In genomic region chr5:164185000-164185399, GRCh38 we compare ENCODE assay signal across 19 cellular contexts.
DNase-seq lines count a peak whose midpoint lies in the region; ATAC-seq and TF ChIP-seq lines count a peak whose summit lies in the region.
"Had no signal": no experiment of that assay in that cellular context is flagged by ENCODE, and none has a peak within 500 bp of the region (broad histone marks: within the 10 kb centered on the region; RNA-seq: fewer than 3 reads in every experiment).

No MANE protein-coding gene starts in this region.

- ATAC-seq in GM21423 (IDR thresholded peaks at IDR 0.05; ENCODE audit: unreplicated experiment), result no peak
- ATAC-seq: GM12878 had no signal

- no peaks in the 10 kb centered on the region for H4K20me1 ChIP-seq in SK-N-SH (ENCODE audit: insufficient read depth)
- no peaks in the 10 kb centered on the region for H4K20me1 ChIP-seq in smooth muscle cell (ENCODE audit: low read depth)
- H4K20me1 ChIP-seq: BLaER1 had no signal

- 65% methylated on average over 5 of the region's 5 CpGs for WGBS in SK-N-SH (ENCODE audit: low lambda C conversion rate)
- 90% methylated on average over 5 of the region's 5 CpGs for WGBS in smooth muscle cell (ENCODE audit: low lambda C conversion rate)

- H3K9me3 Mint-ChIP-seq in glutamatergic neuron (ENCODE audit: unreplicated experiment), result peaks cover 5% of the 10 kb centered on the region

- no peak for TF ChIP-seq CTCF in SK-N-SH (IDR thresholded peaks at IDR 0.05)
- TF ChIP-seq CTCF in glutamatergic neuron (IDR thresholded peaks at IDR 0.05; ENCODE audit: partially characterized antibody, unreplicated experiment), result no peak
- no peak for TF ChIP-seq CTCF in smooth muscle cell (IDR thresholded peaks at IDR 0.05; ENCODE audit: borderline replicate concordance, insufficient read depth, poor library complexity, severe bottlenecking)

- H3K4me2 ChIP-seq in SK-N-SH (no peak overlapping the region), smooth muscle cell (no peak overlapping the region)
- H3K4me2 ChIP-seq: BLaER1 had no signal

- H3K4me3 ChIP-seq in SK-N-SH (ENCODE audit: low read depth in 2 of 2, low read length in 1 of 2) (no peak overlapping the region), smooth muscle cell (no peak overlapping the region)
- H3K4me3 ChIP-seq: BLaER1, GM12878 had no signal

- no peaks in the 10 kb centered on the region for H3K36me3 ChIP-seq in SK-N-SH (replicated peaks in 1 of 2; ENCODE audit: control insufficient read depth in 1 of 2, insufficient read depth in 2 of 2, low read length in 1 of 2)
- H3K36me3 ChIP-seq in smooth muscle cell (ENCODE audit: low read depth), result no peaks in the 10 kb centered on the region
- H3K36me3 ChIP-seq: BE2C, BLaER1 had no signal

- H3K4me3 Mint-ChIP-seq in glutamatergic neuron (ENCODE audit: unreplicated experiment), result no peak overlapping the region
- H3K4me3 Mint-ChIP-seq: CD14-positive monocyte; CD4-positive, alpha-beta memory T cell; CD4-positive, CD25-positive, alpha-beta regulatory T cell; CD8-positive, alpha-beta memory T cell had no signal

- H3K27me3 ChIP-seq in SK-N-SH (ENCODE audit: insufficient read depth), result no peaks in the 10 kb centered on the region
- no peaks in the 10 kb centered on the region for H3K27me3 ChIP-seq in smooth muscle cell (ENCODE audit: low read depth)
- H3K27me3 ChIP-seq: BE2C, BLaER1 had no signal

- H3K36me3 Mint-ChIP-seq in glutamatergic neuron (ENCODE audit: unreplicated experiment), result no peaks in the 10 kb centered on the region
- H3K36me3 Mint-ChIP-seq: CD14-positive monocyte; CD4-positive, alpha-beta memory T cell; CD4-positive, CD25-positive, alpha-beta regulatory T cell; CD8-positive, alpha-beta memory T cell had no signal

- TF ChIP-seq EP300 in SK-N-SH (IDR thresholded peaks at IDR 0.05; ENCODE audit: borderline replicate concordance in 1 of 2, low read depth in 1 of 2, low read length in 1 of 2), result no peak

- peaks cover 9% of the 10 kb centered on the region for H3F3A ChIP-seq in SK-N-SH (replicated peaks; ENCODE audit: insufficient read depth)
- H3F3A ChIP-seq in smooth muscle cell (ENCODE audit: low read depth), result no peaks in the 10 kb centered on the region

- H2AFZ ChIP-seq in SK-N-SH (ENCODE audit: low read depth) (no peak overlapping the region), smooth muscle cell (ENCODE audit: low read depth) (peak overlapping the region; percentile 58)

- peak overlapping the region; percentile 16 for H3K27ac Mint-ChIP-seq in glutamatergic neuron (ENCODE audit: unreplicated experiment)
- H3K27ac Mint-ChIP-seq: CD14-positive monocyte; CD4-positive, alpha-beta memory T cell; CD4-positive, CD25-positive, alpha-beta regulatory T cell; CD8-positive, alpha-beta memory T cell had no signal

- H3K4me1 ChIP-seq in SK-N-SH (ENCODE audit: control insufficient read depth in 1 of 2, insufficient read depth in 2 of 2, low read depth in 1 of 2, low read length in 1 of 2) (peaks cover 7 to 17% of the 10 kb centered on the region in 2 experiments; a peak in 3 of 4 replicates), smooth muscle cell (ENCODE audit: low read depth) (peaks cover 9% of the 10 kb centered on the region)
- H3K4me1 ChIP-seq: BLaER1 had no signal

- H3K27ac ChIP-seq in SK-N-SH (ENCODE audit: low read depth in 2 of 2, low read length in 1 of 2) (peak overlapping the region in 1 of 2 experiments; percentile 2; a peak in 1 of 4 replicates), smooth muscle cell (ENCODE audit: low read depth) (no peak overlapping the region)
- H3K27ac ChIP-seq: BLaER1 had no signal

- no peak for DNase-seq in SK-N-SH
- DNase-seq in glutamatergic neuron, result no peak
- no peak for DNase-seq in smooth muscle cell (lab: John Stamatoyannopoulos, UW; ENCODE audit: unreplicated experiment)
- no peak for DNase-seq in head of caudate nucleus
- no peak for DNase-seq in T-helper 2 cell
- DNase-seq: 8988T; ACHN; BE2C; C1 segment of cervical spinal cord; CD4-positive, alpha-beta memory T cell; CD4-positive, CD25-positive, alpha-beta regulatory T cell; CD8-positive, alpha-beta memory T cell; COR-L47; DMS79 treated with DMSO at 0.1 percent for 48 hours; GDM1 had no signal

- H3K9me3 ChIP-seq in SK-N-SH, result no peaks in the 10 kb centered on the region
- no peaks in the 10 kb centered on the region for H3K9me3 ChIP-seq in smooth muscle cell (replicated peaks; ENCODE audit: low read depth)
- H3K9me3 ChIP-seq: BE2C, BLaER1 had no signal

- no peak overlapping the region for H3K9ac ChIP-seq in SK-N-SH
- no peak overlapping the region for H3K9ac ChIP-seq in smooth muscle cell (ENCODE audit: low read depth)
- H3K9ac ChIP-seq: BLaER1 had no signal

- peaks cover 35% of the 10 kb centered on the region for H3K4me1 Mint-ChIP-seq in glutamatergic neuron (ENCODE audit: low read depth, unreplicated experiment)
- H3K4me1 Mint-ChIP-seq: CD14-positive monocyte; CD4-positive, alpha-beta memory T cell; CD4-positive, CD25-positive, alpha-beta regulatory T cell; CD8-positive, alpha-beta memory T cell had no signal

- no peaks in the 10 kb centered on the region for H3K79me2 ChIP-seq in SK-N-SH (ENCODE audit: insufficient read depth)
- H3K79me2 ChIP-seq in smooth muscle cell (ENCODE audit: low read depth), result no peaks in the 10 kb centered on the region

- POLR2A ChIA-PET in SK-N-SH (lab: Yijun Ruan, JAX), result no interaction called here

- no peaks in the 10 kb centered on the region for H3K9me2 ChIP-seq in SK-N-SH

- H3K27me3 Mint-ChIP-seq in glutamatergic neuron (ENCODE audit: unreplicated experiment), result peaks cover 4% of the 10 kb centered on the region
- H3K27me3 Mint-ChIP-seq: CD4-positive, alpha-beta memory T cell; CD4-positive, CD25-positive, alpha-beta regulatory T cell had no signal

- intact Hi-C loops in head of caudate nucleus (cut with DNase I), result no loop called here

- TF ChIP-seq RAD21 in SK-N-SH (IDR thresholded peaks at IDR 0.05; ENCODE audit: low read length), result no peak

- CTCF ChIA-PET in SK-N-SH (lab: Yijun Ruan, JAX), result interaction anchor here (1.0 kb wide), 1 partner anchor 11 kb away, joined by 4 read pairs; no protein-coding TSS in a partner anchor

TF ChIP-seq in SK-N-SH, 30 proteins besides CTCF, POLR2A, EP300 and RAD21:
- TF ChIP-seq TCF12 (IDR thresholded peaks at IDR 0.05) (peak; percentile 16; the same call in 1 of the 2 replicates), JUND (IDR thresholded peaks at IDR 0.05) (no peak)
TF ChIP-seq in SK-N-SH: peak in this region for 1.
